Comparison of ENCODE assay signal across 1 cellular context in the genomic region with DNA sequence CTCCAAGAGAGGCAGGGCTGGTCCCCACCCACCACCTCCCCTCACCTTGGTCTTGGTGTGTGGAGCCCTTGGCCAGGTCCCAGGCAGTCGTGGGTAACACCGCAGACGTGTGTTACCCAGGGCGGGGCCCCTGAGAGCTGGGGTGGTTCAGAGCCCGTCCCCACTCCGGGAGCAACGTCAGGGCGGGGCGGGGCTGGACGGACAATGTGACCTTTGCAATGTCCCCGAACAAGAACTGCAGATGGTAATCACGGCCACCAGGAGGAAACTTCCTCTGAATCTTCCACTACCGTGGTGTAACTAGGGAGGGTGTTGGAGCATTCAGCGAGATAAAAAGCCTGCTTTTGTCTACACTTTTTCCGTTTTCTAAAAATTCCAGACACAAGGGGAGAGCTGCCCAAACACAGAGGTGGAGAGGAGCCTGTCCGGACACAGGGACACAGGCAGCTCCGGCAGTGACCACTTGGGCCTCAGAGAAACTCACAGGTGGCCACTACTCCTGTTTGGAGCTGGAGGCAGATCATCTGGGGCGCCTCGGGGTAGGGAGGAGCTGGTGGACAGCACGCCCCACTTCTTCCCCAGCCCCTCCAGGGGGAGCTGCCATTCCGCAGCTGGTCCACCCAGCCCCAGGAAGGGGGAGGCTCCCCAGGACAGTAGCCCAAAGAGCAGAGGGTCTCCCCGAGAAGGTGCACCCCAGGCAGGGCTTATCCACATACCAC.
A peak's percentile ranks its signal among the peaks of the same experiment; 100 is the strongest.
TF ChIP-seq lines count a peak whose summit lies in the region.

No MANE protein-coding gene starts in this region.

TF ChIP-seq in HepG2, 621 proteins besides CTCF, POLR2A, EP300 and RAD21 (continued from another document and continues in another):
- TF ChIP-seq, protein P1, sequence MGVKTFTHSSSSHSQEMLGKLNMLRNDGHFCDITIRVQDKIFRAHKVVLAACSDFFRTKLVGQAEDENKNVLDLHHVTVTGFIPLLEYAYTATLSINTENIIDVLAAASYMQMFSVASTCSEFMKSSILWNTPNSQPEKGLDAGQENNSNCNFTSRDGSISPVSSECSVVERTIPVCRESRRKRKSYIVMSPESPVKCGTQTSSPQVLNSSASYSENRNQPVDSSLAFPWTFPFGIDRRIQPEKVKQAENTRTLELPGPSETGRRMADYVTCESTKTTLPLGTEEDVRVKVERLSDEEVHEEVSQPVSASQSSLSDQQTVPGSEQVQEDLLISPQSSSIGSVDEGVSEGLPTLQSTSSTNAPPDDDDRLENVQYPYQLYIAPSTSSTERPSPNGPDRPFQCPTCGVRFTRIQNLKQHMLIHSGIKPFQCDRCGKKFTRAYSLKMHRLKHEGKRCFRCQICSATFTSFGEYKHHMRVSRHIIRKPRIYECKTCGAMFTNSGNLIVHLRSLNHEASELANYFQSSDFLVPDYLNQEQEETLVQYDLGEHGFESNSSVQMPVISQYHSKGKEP (CRISPR knock-in tag; IDR thresholded peaks at IDR 0.05), result no peak
- TF ChIP-seq, protein P2, sequence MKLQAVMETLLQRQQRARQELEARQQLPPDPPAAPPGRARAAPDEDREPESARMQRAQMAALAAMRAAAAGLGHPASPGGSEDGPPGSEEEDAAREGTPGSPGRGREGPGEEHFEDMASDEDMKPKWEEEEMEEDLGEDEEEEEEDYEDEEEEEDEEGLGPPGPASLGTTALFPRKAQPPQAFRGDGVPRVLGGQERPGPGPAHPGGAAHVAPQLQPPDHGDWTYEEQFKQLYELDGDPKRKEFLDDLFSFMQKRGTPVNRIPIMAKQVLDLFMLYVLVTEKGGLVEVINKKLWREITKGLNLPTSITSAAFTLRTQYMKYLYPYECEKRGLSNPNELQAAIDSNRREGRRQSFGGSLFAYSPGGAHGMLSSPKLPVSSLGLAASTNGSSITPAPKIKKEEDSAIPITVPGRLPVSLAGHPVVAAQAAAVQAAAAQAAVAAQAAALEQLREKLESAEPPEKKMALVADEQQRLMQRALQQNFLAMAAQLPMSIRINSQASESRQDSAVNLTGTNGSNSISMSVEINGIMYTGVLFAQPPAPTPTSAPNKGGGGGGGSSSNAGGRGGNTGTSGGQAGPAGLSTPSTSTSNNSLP (IDR thresholded peaks at IDR 0.05; ENCODE audit: low read depth, low read length), result no peak; the same call in 1 of the 2 replicates
- TF ChIP-seq ELF3 (CRISPR knock-in tag; IDR thresholded peaks at IDR 0.05), result peak; percentile 72
- no peak for TF ChIP-seq PAF1 (CRISPR knock-in tag; IDR thresholded peaks at IDR 0.05)
- TF ChIP-seq ZNF660 (CRISPR knock-in tag; IDR thresholded peaks at IDR 0.05; ENCODE audit: borderline replicate concordance, low read depth), result no peak
- peak; percentile 14; the same call in 1 of the 2 replicates for TF ChIP-seq MEF2D (CRISPR knock-in tag; IDR thresholded peaks at IDR 0.05)
- no peak for TF ChIP-seq FOXJ3 (CRISPR knock-in tag; IDR thresholded peaks at IDR 0.05; ENCODE audit: borderline replicate concordance)
- no peak for TF ChIP-seq ATAD3A (CRISPR knock-in tag; IDR thresholded peaks at IDR 0.05)
- TF ChIP-seq ZNF629 (CRISPR knock-in tag; conservative IDR thresholded peaks at IDR 0.05), result no peak
- TF ChIP-seq, protein P3, sequence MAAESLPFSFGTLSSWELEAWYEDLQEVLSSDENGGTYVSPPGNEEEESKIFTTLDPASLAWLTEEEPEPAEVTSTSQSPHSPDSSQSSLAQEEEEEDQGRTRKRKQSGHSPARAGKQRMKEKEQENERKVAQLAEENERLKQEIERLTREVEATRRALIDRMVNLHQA (CRISPR knock-in tag; IDR thresholded peaks at IDR 0.05), result no peak
- TF ChIP-seq ZNF616 (CRISPR knock-in tag; IDR thresholded peaks at IDR 0.05; ENCODE audit: low read depth), result no peak
- TF ChIP-seq ZNF75D (CRISPR knock-in tag; IDR thresholded peaks at IDR 0.05; ENCODE audit: borderline replicate concordance), result no peak
- TF ChIP-seq, protein P4, sequence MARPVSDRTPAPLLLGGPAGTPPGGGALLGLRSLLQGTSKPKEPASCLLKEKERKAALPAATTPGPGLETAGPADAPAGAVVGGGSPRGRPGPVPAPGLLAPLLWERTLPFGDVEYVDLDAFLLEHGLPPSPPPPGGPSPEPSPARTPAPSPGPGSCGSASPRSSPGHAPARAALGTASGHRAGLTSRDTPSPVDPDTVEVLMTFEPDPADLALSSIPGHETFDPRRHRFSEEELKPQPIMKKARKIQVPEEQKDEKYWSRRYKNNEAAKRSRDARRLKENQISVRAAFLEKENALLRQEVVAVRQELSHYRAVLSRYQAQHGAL (CRISPR knock-in tag; IDR thresholded peaks at IDR 0.05; ENCODE audit: not compliant biosample characterization), result no peak
- TF ChIP-seq GABPB1 (CRISPR knock-in tag; IDR thresholded peaks at IDR 0.05), result peak; percentile 52; the same call in 1 of the 2 replicates
- TF ChIP-seq CAMTA2 (CRISPR knock-in tag; IDR thresholded peaks at IDR 0.05; ENCODE audit: borderline replicate concordance), result peak; percentile 44; the same call in 1 of the 2 replicates
- no peak for TF ChIP-seq ZFP36L2 (CRISPR knock-in tag; IDR thresholded peaks at IDR 0.05)
- TF ChIP-seq, protein P5, sequence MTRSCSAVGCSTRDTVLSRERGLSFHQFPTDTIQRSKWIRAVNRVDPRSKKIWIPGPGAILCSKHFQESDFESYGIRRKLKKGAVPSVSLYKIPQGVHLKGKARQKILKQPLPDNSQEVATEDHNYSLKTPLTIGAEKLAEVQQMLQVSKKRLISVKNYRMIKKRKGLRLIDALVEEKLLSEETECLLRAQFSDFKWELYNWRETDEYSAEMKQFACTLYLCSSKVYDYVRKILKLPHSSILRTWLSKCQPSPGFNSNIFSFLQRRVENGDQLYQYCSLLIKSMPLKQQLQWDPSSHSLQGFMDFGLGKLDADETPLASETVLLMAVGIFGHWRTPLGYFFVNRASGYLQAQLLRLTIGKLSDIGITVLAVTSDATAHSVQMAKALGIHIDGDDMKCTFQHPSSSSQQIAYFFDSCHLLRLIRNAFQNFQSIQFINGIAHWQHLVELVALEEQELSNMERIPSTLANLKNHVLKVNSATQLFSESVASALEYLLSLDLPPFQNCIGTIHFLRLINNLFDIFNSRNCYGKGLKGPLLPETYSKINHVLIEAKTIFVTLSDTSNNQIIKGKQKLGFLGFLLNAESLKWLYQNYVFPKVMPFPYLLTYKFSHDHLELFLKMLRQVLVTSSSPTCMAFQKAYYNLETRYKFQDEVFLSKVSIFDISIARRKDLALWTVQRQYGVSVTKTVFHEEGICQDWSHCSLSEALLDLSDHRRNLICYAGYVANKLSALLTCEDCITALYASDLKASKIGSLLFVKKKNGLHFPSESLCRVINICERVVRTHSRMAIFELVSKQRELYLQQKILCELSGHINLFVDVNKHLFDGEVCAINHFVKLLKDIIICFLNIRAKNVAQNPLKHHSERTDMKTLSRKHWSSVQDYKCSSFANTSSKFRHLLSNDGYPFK (CRISPR knock-in tag; IDR thresholded peaks at IDR 0.05; ENCODE audit: borderline replicate concordance), result no peak
- TF ChIP-seq POLR2AphosphoS2 (IDR thresholded peaks at IDR 0.05; ENCODE audit: low read depth, low read length), result no peak
- no peak for TF ChIP-seq ZNF570 (CRISPR knock-in tag; IDR thresholded peaks at IDR 0.05; ENCODE audit: borderline replicate concordance)
- TF ChIP-seq JARID2 (CRISPR knock-in tag; IDR thresholded peaks at IDR 0.05; ENCODE audit: insufficient replicate concordance), result no peak
- TF ChIP-seq MED1 (CRISPR knock-in tag; IDR thresholded peaks at IDR 0.05), result peak; percentile 50
- TF ChIP-seq ZNF225 (CRISPR knock-in tag; IDR thresholded peaks at IDR 0.05), result no peak
- TF ChIP-seq ZNF83 (CRISPR knock-in tag; IDR thresholded peaks at IDR 0.05; ENCODE audit: borderline replicate concordance), result no peak
- no peak; the same call in 1 of the 2 replicates for TF ChIP-seq ZSCAN31 (CRISPR knock-in tag; IDR thresholded peaks at IDR 0.05; ENCODE audit: low read depth)
- TF ChIP-seq, protein P6, sequence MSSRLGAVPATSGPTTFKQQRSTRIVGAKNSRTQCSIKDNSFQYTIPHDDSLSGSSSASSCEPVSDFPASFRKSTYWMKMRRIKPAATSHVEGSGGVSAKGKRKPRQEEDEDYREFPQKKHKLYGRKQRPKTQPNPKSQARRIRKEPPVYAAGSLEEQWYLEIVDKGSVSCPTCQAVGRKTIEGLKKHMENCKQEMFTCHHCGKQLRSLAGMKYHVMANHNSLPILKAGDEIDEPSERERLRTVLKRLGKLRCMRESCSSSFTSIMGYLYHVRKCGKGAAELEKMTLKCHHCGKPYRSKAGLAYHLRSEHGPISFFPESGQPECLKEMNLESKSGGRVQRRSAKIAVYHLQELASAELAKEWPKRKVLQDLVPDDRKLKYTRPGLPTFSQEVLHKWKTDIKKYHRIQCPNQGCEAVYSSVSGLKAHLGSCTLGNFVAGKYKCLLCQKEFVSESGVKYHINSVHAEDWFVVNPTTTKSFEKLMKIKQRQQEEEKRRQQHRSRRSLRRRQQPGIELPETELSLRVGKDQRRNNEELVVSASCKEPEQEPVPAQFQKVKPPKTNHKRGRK (CRISPR knock-in tag; IDR thresholded peaks at IDR 0.05), result no peak
- no peak for TF ChIP-seq PCBP1 (IDR thresholded peaks at IDR 0.05; ENCODE audit: borderline replicate concordance, low read depth, low read length)
- TF ChIP-seq, protein P7, sequence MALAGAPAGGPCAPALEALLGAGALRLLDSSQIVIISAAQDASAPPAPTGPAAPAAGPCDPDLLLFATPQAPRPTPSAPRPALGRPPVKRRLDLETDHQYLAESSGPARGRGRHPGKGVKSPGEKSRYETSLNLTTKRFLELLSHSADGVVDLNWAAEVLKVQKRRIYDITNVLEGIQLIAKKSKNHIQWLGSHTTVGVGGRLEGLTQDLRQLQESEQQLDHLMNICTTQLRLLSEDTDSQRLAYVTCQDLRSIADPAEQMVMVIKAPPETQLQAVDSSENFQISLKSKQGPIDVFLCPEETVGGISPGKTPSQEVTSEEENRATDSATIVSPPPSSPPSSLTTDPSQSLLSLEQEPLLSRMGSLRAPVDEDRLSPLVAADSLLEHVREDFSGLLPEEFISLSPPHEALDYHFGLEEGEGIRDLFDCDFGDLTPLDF (CRISPR knock-in tag; IDR thresholded peaks at IDR 0.05), result 0 out of 2 replicates have a peak, but pooled peaks have one; percentile 24
- TF ChIP-seq CC2D1A (CRISPR knock-in tag; IDR thresholded peaks at IDR 0.05), result no peak
- no peak for TF ChIP-seq ZNF10 (CRISPR knock-in tag; IDR thresholded peaks at IDR 0.05; ENCODE audit: borderline replicate concordance, low read depth)
- TF ChIP-seq, protein P8, sequence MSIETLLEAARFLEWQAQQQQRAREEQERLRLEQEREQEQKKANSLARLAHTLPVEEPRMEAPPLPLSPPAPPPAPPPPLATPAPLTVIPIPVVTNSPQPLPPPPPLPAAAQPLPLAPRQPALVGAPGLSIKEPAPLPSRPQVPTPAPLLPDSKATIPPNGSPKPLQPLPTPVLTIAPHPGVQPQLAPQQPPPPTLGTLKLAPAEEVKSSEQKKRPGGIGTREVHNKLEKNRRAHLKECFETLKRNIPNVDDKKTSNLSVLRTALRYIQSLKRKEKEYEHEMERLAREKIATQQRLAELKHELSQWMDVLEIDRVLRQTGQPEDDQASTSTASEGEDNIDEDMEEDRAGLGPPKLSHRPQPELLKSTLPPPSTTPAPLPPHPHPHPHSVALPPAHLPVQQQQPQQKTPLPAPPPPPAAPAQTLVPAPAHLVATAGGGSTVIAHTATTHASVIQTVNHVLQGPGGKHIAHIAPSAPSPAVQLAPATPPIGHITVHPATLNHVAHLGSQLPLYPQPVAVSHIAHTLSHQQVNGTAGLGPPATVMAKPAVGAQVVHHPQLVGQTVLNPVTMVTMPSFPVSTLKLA (IDR thresholded peaks at IDR 0.05), result no peak
- TF ChIP-seq, protein P9, sequence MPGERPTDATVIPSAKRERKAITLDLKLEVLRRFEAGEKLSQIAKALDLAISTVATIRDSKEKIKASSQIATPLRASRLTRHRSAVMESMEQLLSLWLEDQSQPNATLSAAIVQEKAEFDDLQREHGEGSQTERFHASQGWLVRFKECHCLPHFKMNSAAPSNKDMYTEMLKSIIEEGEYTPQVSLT (CRISPR knock-in tag; IDR thresholded peaks at IDR 0.05; ENCODE audit: borderline replicate concordance, low read depth), result no peak
- TF ChIP-seq ZFP1 (CRISPR knock-in tag; IDR thresholded peaks at IDR 0.05), result no peak
- TF ChIP-seq HNF4G (IDR thresholded peaks at IDR 0.05; ENCODE audit: borderline replicate concordance, low read depth, low read length), result peak; percentile 72; the same call in 1 of the 2 replicates
- peak; percentile 39; the same call in 1 of the 2 replicates for TF ChIP-seq HNF4G (CRISPR knock-in tag; IDR thresholded peaks at IDR 0.05; ENCODE audit: borderline replicate concordance, low read depth)
